ENCODE assay signal across 1 cellular context in the genomic region with DNA sequence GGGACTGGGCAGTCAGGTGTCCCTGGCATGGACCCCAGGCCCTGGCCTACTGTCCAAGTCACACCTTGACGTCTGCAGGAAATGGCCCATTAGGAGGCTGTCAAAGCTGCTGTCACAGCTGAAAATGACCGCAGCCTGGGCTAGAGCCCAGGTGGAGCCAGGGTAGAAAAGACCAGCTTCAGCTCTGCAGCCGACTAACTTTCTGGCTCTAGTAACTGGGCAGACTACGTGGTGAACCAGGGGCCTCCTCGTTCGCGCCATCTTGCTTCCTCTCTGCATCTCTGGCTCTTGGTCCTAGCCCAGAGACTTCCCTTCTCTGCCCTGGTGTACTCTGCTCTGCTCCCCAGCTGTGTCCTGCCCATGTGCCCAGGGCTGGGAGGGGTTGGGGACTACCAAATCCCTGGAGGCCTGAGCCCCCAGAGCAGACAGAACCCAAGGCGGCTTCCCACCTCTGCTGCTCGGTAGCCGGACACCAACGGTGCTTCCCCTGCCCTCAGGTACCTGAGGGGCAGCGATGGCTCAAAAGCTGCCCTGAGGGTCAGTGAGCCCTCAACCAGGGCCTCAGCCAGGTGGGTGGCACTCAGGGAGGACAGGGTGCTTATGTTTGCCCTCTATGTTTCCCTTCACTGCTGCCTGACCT.
TF ChIP-seq lines count a peak whose summit lies in the region.

No MANE protein-coding gene starts in this region.

TF ChIP-seq in GM12878, 131 proteins besides CTCF, POLR2A, EP300 and RAD21:
- TF ChIP-seq NR2F1 (conservative IDR thresholded peaks at IDR 0.05): no peak
- no peak for TF ChIP-seq CHD2 (IDR thresholded peaks at IDR 0.05; ENCODE audit: borderline replicate concordance, low read depth, low read length)
